In genomic region chr11:76143274-76143673, GRCh38 we compare ENCODE assay signal across 33 cellular contexts.
"Had no signal": no experiment of that assay in that cellular context is flagged by ENCODE, and none has a peak within 500 bp of the region (broad histone marks: within the 10 kb centered on the region; RNA-seq: fewer than 3 reads in every experiment).

No MANE protein-coding gene starts in this region.

- H3K4me1 Mint-ChIP-seq: activated T-helper 17 cell treated with anti-CD3 and anti-CD28 coated beads, Interleukin-2, amount 50 U/mL, for 72 hours; central memory CD8-positive, alpha-beta T cell had no signal

- H3K9me3 Mint-ChIP-seq: activated B cell treated with CpG ODN at 0.5 μM for 24 hours; activated CD8-positive, alpha-beta T cell treated with anti-CD3 and anti-CD28 coated beads for 36 hours; activated T-cell treated with anti-CD3 and anti-CD28 coated beads, Interleukin-2, amount 50 U/mL, for 4 hours; activated T-helper 17 cell treated with anti-CD3 and anti-CD28 coated beads, Interleukin-2, amount 50 U/mL, for 72 hours; central memory CD8-positive, alpha-beta T cell; dendritic cell treated with granulocyte-macrophage colony-stimulating factor and Interleukin-4, amounts not matched to agents 40 ng/mL and 50 ng/mL, for 4 days; T-helper 2 cell treated with Interferon-gamma antibody and Interleukin-4, amounts not matched to agents 5 μg/mL and 100 μg/mL, for 36 hours had no signal

- H3K4me3 Mint-ChIP-seq: activated B cell treated with CpG ODN at 0.5 μM for 24 hours; activated CD8-positive, alpha-beta T cell treated with anti-CD3 and anti-CD28 coated beads for 36 hours; activated naive CD8-positive, alpha-beta T cell; activated T-cell treated with anti-CD3 and anti-CD28 coated beads, Interleukin-2, amount 50 U/mL, for 4 hours; activated T-helper 17 cell treated with anti-CD3 and anti-CD28 coated beads, Interleukin-2, amount 50 U/mL, for 72 hours; central memory CD8-positive, alpha-beta T cell; dendritic cell treated with granulocyte-macrophage colony-stimulating factor and Interleukin-4, amounts not matched to agents 40 ng/mL and 50 ng/mL, for 4 days; T-helper 17 cell; T-helper 2 cell treated with Interferon-gamma antibody and Interleukin-4, amounts not matched to agents 5 μg/mL and 100 μg/mL, for 36 hours had no signal

- H3K27me3 Mint-ChIP-seq: activated B cell treated with CpG ODN at 0.5 μM for 24 hours; activated CD8-positive, alpha-beta T cell treated with anti-CD3 and anti-CD28 coated beads for 36 hours; activated naive CD8-positive, alpha-beta T cell; activated T-helper 17 cell treated with anti-CD3 and anti-CD28 coated beads, Interleukin-2, amount 50 U/mL, for 72 hours; central memory CD8-positive, alpha-beta T cell; dendritic cell treated with granulocyte-macrophage colony-stimulating factor and Interleukin-4, amounts not matched to agents 40 ng/mL and 50 ng/mL, for 4 days; T-helper 17 cell had no signal

- H3K4me3 ChIP-seq: colonic mucosa, dorsolateral prefrontal cortex, esophagus squamous epithelium, gastroesophageal sphincter, heart right ventricle had no signal

- H3K27me3 ChIP-seq: brain microvascular endothelial cell, colonic mucosa, dorsolateral prefrontal cortex, esophagus squamous epithelium, gastroesophageal sphincter, heart right ventricle had no signal

- H3K27ac Mint-ChIP-seq: activated B cell treated with CpG ODN at 0.5 μM for 24 hours; activated CD8-positive, alpha-beta T cell treated with anti-CD3 and anti-CD28 coated beads for 36 hours; activated naive CD8-positive, alpha-beta T cell; activated T-helper 17 cell treated with anti-CD3 and anti-CD28 coated beads, Interleukin-2, amount 50 U/mL, for 72 hours; dendritic cell treated with granulocyte-macrophage colony-stimulating factor and Interleukin-4, amounts not matched to agents 40 ng/mL and 50 ng/mL, for 4 days; T-helper 17 cell; T-helper 2 cell treated with Interferon-gamma antibody and Interleukin-4, amounts not matched to agents 5 μg/mL and 100 μg/mL, for 36 hours had no signal

- FAIRE-seq: astrocyte, bronchial epithelial cell had no signal

- H3K4me1 ChIP-seq: colonic mucosa, esophagus squamous epithelium, gastroesophageal sphincter had no signal

- H3K9me3 ChIP-seq: colonic mucosa, esophagus squamous epithelium, gastroesophageal sphincter, heart right ventricle had no signal

- H3K27ac ChIP-seq: brain microvascular endothelial cell, colonic mucosa, dorsolateral prefrontal cortex, esophagus squamous epithelium, gastroesophageal sphincter, heart right ventricle, WERI-Rb-1 had no signal

- H3K36me3 ChIP-seq: brain microvascular endothelial cell, colonic mucosa, WERI-Rb-1 had no signal

- DNase-seq: activated B cell treated with CpG ODN at 0.5 μM for 24 hours; activated CD4-positive, alpha-beta T cell treated with anti-CD3 and anti-CD28 coated beads for 48 hours; activated CD4-positive, alpha-beta T cell treated with anti-CD3 and anti-CD28 coated beads, Interleukin-2, amount 50 U/mL, for 1 hour; activated CD4-positive, alpha-beta T cell treated with anti-CD3 and anti-CD28 coated beads, Interleukin-2, amount 50 U/mL, for 48 hours; activated CD8-positive, alpha-beta memory T cell treated with anti-CD3 and anti-CD28 coated beads for 24 hours; activated CD8-positive, alpha-beta T cell treated with anti-CD3 and anti-CD28 coated beads for 36 hours; activated effector memory CD4-positive, alpha-beta T cell treated with Interleukin-2 at 50 U/mL for 16 hours; activated gamma-delta T cell treated with Interleukin-2 at 50 U/mL for 16 hours; activated naive CD4-positive, alpha-beta T cell treated with anti-CD3 and anti-CD28 coated beads, Interleukin-2, amount 50 U/mL, for 16 hours; activated naive CD4-positive, alpha-beta T cell treated with Interleukin-2 at 50 U/mL for 16 hours; activated T-cell treated with anti-CD3 and anti-CD28 coated beads, Interleukin-2, amount 50 U/mL, for 4 hours; amniotic stem cell; anterior cingulate cortex; brain microvascular endothelial cell; colonic mucosa; effector memory CD4-positive, alpha-beta T cell; erythroblast; esophagus squamous epithelium; foreskin melanocyte; heart right ventricle; T-helper 1 cell; T-helper 17 cell; T1000; WERI-Rb-1 had no signal
